In genomic region chr13:60411983-60412382, GRCh38 we compare ENCODE assay signal across 26 cellular contexts.
"Had no signal": no experiment of that assay in that cellular context is flagged by ENCODE, and none has a peak within 500 bp of the region (broad histone marks: within the 10 kb centered on the region; RNA-seq: fewer than 3 reads in every experiment).

No MANE protein-coding gene starts in this region.

- DNase-seq: activated CD4-positive, alpha-beta T cell treated with anti-CD3 and anti-CD28 coated beads, Interleukin-2, amount 10 ng/mL, durations not matched to agents 7 days and 5 days; activated CD4-positive, CD25-positive, alpha-beta regulatory T cell treated with anti-CD3 and anti-CD28 coated beads, Interleukin-2, amount 50 U/mL, for 72 hours; activated CD8-positive, alpha-beta T cell treated with anti-CD3 and anti-CD28 coated beads, Interleukin-2, amount 10 ng/mL, durations not matched to agents 7 days and 5 days; activated gamma-delta T cell treated with Interleukin-2 at 50 U/mL for 16 hours; endodermal cell; gastrocnemius medialis; hypothalamus; left colon; mucosa of descending colon; naive B cell; occipital lobe; posterior cingulate gyrus; right lobe of liver; small intestine; stimulated activated CD4-positive, alpha-beta T cell treated with anti-CD3 and anti-CD28 coated beads, Interleukin-2, amount 100 ng/mL, for 24 hours; stimulated activated naive CD8-positive, alpha-beta T cell treated with anti-CD3 and anti-CD28 coated beads, Interleukin-15, amount 100 ng/mL, for 72 hours; WERI-Rb-1 had no signal

- H3K4me3 Mint-ChIP-seq: activated CD4-positive, alpha-beta T cell treated with anti-CD3 and anti-CD28 coated beads, Interleukin-2, amount 10 ng/mL, durations not matched to agents 7 days and 5 days; activated CD8-positive, alpha-beta T cell treated with anti-CD3 and anti-CD28 coated beads, Interleukin-2, amount 10 ng/mL, durations not matched to agents 7 days and 5 days; activated naive CD4-positive, alpha-beta T cell treated with anti-CD3 and anti-CD28 coated beads, Interleukin-2, amount 50 U/mL, for 24 hours; endodermal cell; memory B cell; naive B cell; neural crest cell; stimulated activated effector memory CD8-positive, alpha-beta T cell treated with anti-CD3 and anti-CD28 coated beads, Interleukin-12 subunit alpha, Interleukin-12 subunit beta, amount 100 ng/mL, for 72 hours; stimulated activated naive CD8-positive, alpha-beta T cell treated with anti-CD3 and anti-CD28 coated beads, Interleukin-15, amount 100 ng/mL, for 72 hours had no signal

- H3K4me3 ChIP-seq: ascending aorta, breast epithelium, coronary artery, gastrocnemius medialis, mucosa of descending colon, right lobe of liver, suprapubic skin, tibial nerve had no signal

- H3K36me3 ChIP-seq: ascending aorta, breast epithelium, gastrocnemius medialis, right lobe of liver, suprapubic skin, tibial nerve, WERI-Rb-1 had no signal

- H3K4me1 Mint-ChIP-seq: endodermal cell had no signal

- H3K4me1 ChIP-seq: breast epithelium had no signal

- H3K27ac Mint-ChIP-seq: activated CD4-positive, alpha-beta T cell treated with anti-CD3 and anti-CD28 coated beads, Interleukin-2, amount 10 ng/mL, durations not matched to agents 7 days and 5 days; activated CD8-positive, alpha-beta T cell treated with anti-CD3 and anti-CD28 coated beads, Interleukin-2, amount 10 ng/mL, durations not matched to agents 7 days and 5 days; activated naive CD4-positive, alpha-beta T cell treated with anti-CD3 and anti-CD28 coated beads, Interleukin-2, amount 50 U/mL, for 24 hours; endodermal cell; memory B cell; stimulated activated effector memory CD8-positive, alpha-beta T cell treated with anti-CD3 and anti-CD28 coated beads, Interleukin-12 subunit alpha, Interleukin-12 subunit beta, amount 100 ng/mL, for 72 hours; stimulated activated naive CD8-positive, alpha-beta T cell treated with anti-CD3 and anti-CD28 coated beads, Interleukin-15, amount 100 ng/mL, for 72 hours had no signal

- ATAC-seq: activated CD8-positive, alpha-beta T cell treated with anti-CD3 and anti-CD28 coated beads, Interleukin-2, amount 10 ng/mL, durations not matched to agents 7 days and 5 days; gastrocnemius medialis; left colon; mucosa of descending colon; right lobe of liver; stimulated activated effector memory CD8-positive, alpha-beta T cell treated with anti-CD3 and anti-CD28 coated beads, Interleukin-12 subunit alpha, Interleukin-12 subunit beta, amount 100 ng/mL, for 72 hours; stimulated activated naive CD8-positive, alpha-beta T cell treated with anti-CD3 and anti-CD28 coated beads, Interleukin-15, amount 100 ng/mL, for 72 hours had no signal

- H3K27ac ChIP-seq: ascending aorta, breast epithelium, coronary artery, gastrocnemius medialis, right lobe of liver, suprapubic skin, tibial nerve, WERI-Rb-1 had no signal

- H3K27me3 Mint-ChIP-seq: activated CD4-positive, alpha-beta T cell treated with anti-CD3 and anti-CD28 coated beads, Interleukin-2, amount 10 ng/mL, durations not matched to agents 7 days and 5 days; activated naive CD4-positive, alpha-beta T cell treated with anti-CD3 and anti-CD28 coated beads, Interleukin-2, amount 50 U/mL, for 24 hours; memory B cell; naive B cell; stimulated activated naive CD8-positive, alpha-beta T cell treated with anti-CD3 and anti-CD28 coated beads, Interleukin-15, amount 100 ng/mL, for 72 hours had no signal

- H3K9me3 Mint-ChIP-seq: activated naive CD4-positive, alpha-beta T cell treated with anti-CD3 and anti-CD28 coated beads, Interleukin-2, amount 50 U/mL, for 24 hours had no signal

- H3K27me3 ChIP-seq: ascending aorta, breast epithelium, gastrocnemius medialis, right lobe of liver, suprapubic skin, tibial nerve had no signal

- H3K36me3 Mint-ChIP-seq: stimulated activated effector memory CD8-positive, alpha-beta T cell treated with anti-CD3 and anti-CD28 coated beads, Interleukin-12 subunit alpha, Interleukin-12 subunit beta, amount 100 ng/mL, for 72 hours had no signal

- H3K9me3 ChIP-seq: ascending aorta, breast epithelium, gastrocnemius medialis, mucosa of descending colon, right lobe of liver, suprapubic skin, tibial nerve had no signal
